ENCODE assay signal across 1 cellular context in genomic region chr3:41247055-41247454, GRCh38.
A peak's percentile ranks its signal among the peaks of the same experiment; 100 is the strongest.
TF ChIP-seq lines count a peak whose summit lies in the region.

No MANE protein-coding gene starts in this region.

TF ChIP-seq in HepG2, 621 proteins besides CTCF, POLR2A, EP300 and RAD21:
- peak; percentile 6; the same call in 1 of the 2 replicates for TF ChIP-seq ZNF687 (CRISPR knock-in tag; IDR thresholded peaks at IDR 0.05)
- no peak for TF ChIP-seq POLR2G (IDR thresholded peaks at IDR 0.05; ENCODE audit: low read depth, low read length)
- no peak for TF ChIP-seq HOXA7 (CRISPR knock-in tag; IDR thresholded peaks at IDR 0.05)
- 0 out of 2 replicates have a peak, but pooled peaks have one; percentile 3 for TF ChIP-seq ZNF788 (CRISPR knock-in tag; IDR thresholded peaks at IDR 0.05; ENCODE audit: borderline replicate concordance)
